ENCODE assay signal across 8 cellular contexts in the genomic region with DNA sequence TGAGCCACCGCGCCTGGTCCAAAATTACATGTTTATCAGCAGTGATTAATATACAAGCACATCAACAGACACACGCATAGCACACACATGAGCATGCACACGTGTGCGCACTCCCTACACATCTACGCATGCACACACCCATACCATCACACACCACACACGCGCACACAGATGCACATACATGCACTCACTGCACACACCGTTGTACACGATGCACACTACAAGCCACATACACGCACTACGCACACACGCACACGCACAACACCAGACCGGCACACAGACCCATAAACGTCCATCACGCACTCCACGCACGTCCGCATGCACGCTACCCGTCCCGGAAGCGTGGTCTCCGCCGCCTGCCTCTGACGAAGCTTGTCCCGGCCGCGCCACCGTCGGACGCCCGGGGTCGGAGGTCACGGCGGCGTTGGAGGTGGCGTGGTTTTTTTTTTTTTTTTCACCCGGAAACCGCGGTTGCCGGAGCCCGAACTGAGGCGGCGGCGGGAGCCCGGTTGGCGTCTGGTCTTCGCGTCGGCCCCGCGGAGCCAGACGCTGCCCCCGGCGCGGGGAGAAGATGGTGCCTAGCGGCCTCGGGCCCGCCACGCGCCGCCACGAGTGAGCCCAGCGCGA. TPM values are rescaled to one million over a fixed set of nuclear protein-coding genes. Genes with fewer than 3 reads are reported as not detected.
DNase-seq lines count a peak whose midpoint lies in the region; ATAC-seq and TF ChIP-seq lines count a peak whose summit lies in the region.

A gene with protein sequence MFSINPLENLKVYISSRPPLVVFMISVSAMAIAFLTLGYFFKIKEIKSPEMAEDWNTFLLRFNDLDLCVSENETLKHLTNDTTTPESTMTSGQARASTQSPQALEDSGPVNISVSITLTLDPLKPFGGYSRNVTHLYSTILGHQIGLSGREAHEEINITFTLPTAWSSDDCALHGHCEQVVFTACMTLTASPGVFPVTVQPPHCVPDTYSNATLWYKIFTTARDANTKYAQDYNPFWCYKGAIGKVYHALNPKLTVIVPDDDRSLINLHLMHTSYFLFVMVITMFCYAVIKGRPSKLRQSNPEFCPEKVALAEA (plus strand): TSS at position 457 of the 627 bp plus-strand sequence. CDS start 20,641 bp downstream, outside the sequence.

- ATAC-seq in GM18868 (IDR thresholded peaks at IDR 0.05; ENCODE audit: unreplicated experiment) (peak; percentile 85), HG03108 (IDR thresholded peaks at IDR 0.05; ENCODE audit: unreplicated experiment) (peak; percentile 86), activated B cell treated with CpG ODN at 0.5 μM for 24 hours (ENCODE audit: low read depth) (peak; percentile 90)

- 4% methylated on average over 52 of the region's 67 CpGs for WGBS in smooth muscle cell (ENCODE audit: low lambda C conversion rate)

- H3K36me3 Mint-ChIP-seq in activated B cell treated with CpG ODN at 0.5 μM for 24 hours (ENCODE audit: low read depth) = peaks cover 25% of the 10 kb centered on the region

- no peaks in the 10 kb centered on the region for H3K36me3 ChIP-seq in smooth muscle cell (ENCODE audit: low read depth)

- H3K4me3 ChIP-seq in cardiac fibroblast (replicated peaks in 1 of 2; ENCODE audit: low read depth in 2 of 2, low read length in 2 of 2) (peak within 1 kb of the TSS; percentile 89 to 96), smooth muscle cell (peak within 1 kb of the TSS; percentile 78)

- peak within 1 kb of the TSS; percentile 88 for H3K9ac ChIP-seq in smooth muscle cell (ENCODE audit: low read depth)

- in situ Hi-C loops in ACHN (cut with HindIII; ENCODE audit: low pct_ligation_motif_present, low pct_unique_long_range_greater_than_20kb, low sequenced_read_pairs) = no loop called here

- POLR2A ChIA-PET in activated B cell treated with CpG ODN at 0.5 μM for 24 hours (lab: Charles Lee) = interaction anchor here (0.6 to 2.0 kb wide), 16 partner anchors 9 to 732 kb away, joined by 3 to 32 read pairs (median 4); partner anchors contain the start of genes RABGEF1, SBDS, TPST1 and TYW1

- H3K4me2 ChIP-seq in smooth muscle cell = peak within 1 kb of the TSS; percentile 87

- H3F3A ChIP-seq in smooth muscle cell (ENCODE audit: low read depth) = no peaks in the 10 kb centered on the region

- no peaks in the 10 kb centered on the region for H3K9me3 Mint-ChIP-seq in activated B cell treated with CpG ODN at 0.5 μM for 24 hours

- peaks cover 17% of the 10 kb centered on the region for H3K4me1 ChIP-seq in smooth muscle cell (ENCODE audit: low read depth)

- H4K20me1 ChIP-seq in smooth muscle cell (ENCODE audit: low read depth) = peaks cover 37% of the 10 kb centered on the region

- H3K4me3 Mint-ChIP-seq in activated B cell treated with CpG ODN at 0.5 μM for 24 hours = peak within 1 kb of the TSS; percentile 99

- no peaks in the 10 kb centered on the region for H3K27me3 Mint-ChIP-seq in activated B cell treated with CpG ODN at 0.5 μM for 24 hours

- peak within 1 kb of the TSS; percentile 92 for H3K27ac Mint-ChIP-seq in activated B cell treated with CpG ODN at 0.5 μM for 24 hours

- H3K9me3 ChIP-seq in smooth muscle cell (replicated peaks; ENCODE audit: low read depth) = no peaks in the 10 kb centered on the region

- peaks cover 46% of the 10 kb centered on the region for H3K79me2 ChIP-seq in smooth muscle cell (ENCODE audit: low read depth)

- no peaks in the 10 kb centered on the region for H3K27me3 ChIP-seq in smooth muscle cell (ENCODE audit: low read depth)

- DNase-seq in ACHN (peak; percentile 91), NCI-H2227 (lab: John Stamatoyannopoulos, UW; ENCODE audit: unreplicated experiment) (peak; percentile 95), activated B cell treated with CpG ODN at 0.5 μM for 24 hours (peak; percentile 94), cardiac fibroblast (ENCODE audit: low read depth in 2 of 2) (peak; percentile 87 to 92), iPS-NIHi7 (ENCODE audit: extremely low spot score) (peak; percentile 73), smooth muscle cell (lab: John Stamatoyannopoulos, UW; ENCODE audit: unreplicated experiment) (peak; percentile 34)

- TF ChIP-seq CTCF in activated B cell treated with CpG ODN at 0.5 μM for 24 hours (IDR thresholded peaks at IDR 0.05) (no peak), cardiac fibroblast (IDR thresholded peaks at IDR 0.05; ENCODE audit: low read depth, low read length) (no peak), smooth muscle cell (IDR thresholded peaks at IDR 0.05; ENCODE audit: borderline replicate concordance, insufficient read depth, poor library complexity, severe bottlenecking) (no peak)

- CTCF ChIA-PET in activated B cell treated with CpG ODN at 0.5 μM for 24 hours (lab: Charles Lee) = no interaction called here

- peaks cover 34% of the 10 kb centered on the region for H3K4me1 Mint-ChIP-seq in activated B cell treated with CpG ODN at 0.5 μM for 24 hours

- H2AFZ ChIP-seq in smooth muscle cell (ENCODE audit: low read depth) = peak within 1 kb of the TSS; percentile 71

- intact Hi-C loops in activated B cell treated with CpG ODN at 0.5 μM for 24 hours (cut with micrococcal nuclease) = loop anchor here (1.0 to 2.0 kb wide), 7 partner anchors 75 to 428 kb away; partner anchors contain the start of genes KCTD7, RABGEF1 and TYW1

- peak within 1 kb of the TSS; percentile 57 for H3K27ac ChIP-seq in smooth muscle cell (ENCODE audit: low read depth)

RNA-seq across cellular contexts. Expression of the gene that starts here (rescaled TPM):
- total RNA-seq in activated B cell treated with CpG ODN at 0.5 μM for 24 hours (89.2 and 95.0 TPM in 2 replicates), smooth muscle cell (68.2 and 79.6 TPM in 2 replicates)
- 75.1 and 83.1 TPM in 2 replicates for polyA plus RNA-seq in smooth muscle cell

Comparison
In these comparisons a context has a peak if more than half of its experiments do, and no peak if none do; other contexts are left out.
1. Peak in every context shown above with its lines: DNase-seq, ATAC-seq, H3K4me3 ChIP-seq and H3K27ac ChIP-seq.
2. DNase-seq: peak in every context shown above with its lines; median percentile 95 in NCI-H2227; 94 in activated B cell treated with CpG ODN at 0.5 μM for 24 hours; 91 in ACHN; 90 in cardiac fibroblast; 73 in iPS-NIHi7; 34 in smooth muscle cell.